Comparison of ENCODE assay signal across 8 cellular contexts in the genomic region with DNA sequence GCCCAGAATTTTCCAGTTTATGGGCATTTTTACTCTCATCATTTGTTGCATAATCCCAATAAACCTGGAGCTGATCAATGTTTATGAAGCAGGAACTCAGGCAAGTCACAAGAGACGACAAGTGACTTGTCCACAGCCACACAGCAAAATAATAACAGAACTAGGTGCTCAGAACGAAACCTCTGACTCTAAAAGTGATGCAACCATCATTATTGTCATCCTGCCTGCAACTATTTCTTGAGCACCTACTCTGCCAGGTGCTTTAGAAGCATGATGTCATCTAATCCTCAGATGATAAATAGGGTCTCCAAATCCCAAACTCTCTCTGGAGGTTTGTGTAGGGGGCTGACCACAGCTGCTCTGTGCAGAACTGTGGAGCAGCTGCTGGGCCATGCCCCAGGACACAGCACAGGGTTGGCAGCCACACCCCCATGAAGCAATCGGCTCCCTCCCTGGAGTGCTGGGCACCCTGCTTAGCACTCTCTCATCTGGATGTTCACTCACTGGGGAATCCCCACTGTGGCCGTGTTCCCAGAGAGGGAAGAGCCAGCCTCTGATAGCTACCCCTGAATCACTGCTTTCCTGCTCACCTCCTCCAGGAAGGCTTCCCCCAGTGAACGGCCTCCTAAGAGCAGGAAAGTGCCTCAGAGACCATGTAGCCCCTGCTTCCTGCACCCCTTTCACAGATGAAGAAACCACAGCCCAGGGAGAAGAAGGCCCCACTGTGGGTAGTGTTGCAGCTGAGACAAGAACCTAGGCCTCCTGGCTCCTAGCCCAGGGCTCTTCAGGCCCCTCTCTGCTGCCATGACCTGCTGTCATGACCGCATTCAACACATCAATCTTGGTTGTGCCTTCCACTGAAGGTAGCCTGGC. TPM values are rescaled to one million over a fixed set of nuclear protein-coding genes. Genes with fewer than 3 reads are reported as not detected.
DNase-seq lines count a peak whose midpoint lies in the region; ATAC-seq, FAIRE-seq and TF ChIP-seq lines count a peak whose summit lies in the region.

No MANE protein-coding gene starts in this region.

- H3K27ac ChIP-seq in prostate gland, result no peak overlapping the region

- peak overlapping the region; percentile 88 for H3K27ac Mint-ChIP-seq in activated CD8-positive, alpha-beta T cell treated with anti-CD3 and anti-CD28 coated beads for 36 hours
- peak overlapping the region in 1 of 6 donors; percentile 73 for H3K27ac Mint-ChIP-seq in naive B cell

- intact Hi-C loops in activated CD8-positive, alpha-beta T cell treated with anti-CD3 and anti-CD28 coated beads for 36 hours (cut with micrococcal nuclease), result no loop called here
- intact Hi-C loops in prostate gland (cut with DNase I), result no loop called here

- H3K4me1 Mint-ChIP-seq in activated CD8-positive, alpha-beta T cell treated with anti-CD3 and anti-CD28 coated beads for 36 hours (ENCODE audit: low read depth), result peaks cover 46% of the 10 kb centered on the region
- H3K4me1 Mint-ChIP-seq in naive B cell, result peaks cover 30 to 32% (median 31%) of the 10 kb centered on the region in 3 donors

- no peaks in the 10 kb centered on the region for H3K27me3 ChIP-seq in prostate gland (replicated peaks; ENCODE audit: insufficient read depth)

- DNase-seq in GM12892 (ENCODE audit: insufficient read length) (no peak), naive B cell (no peak), prostate gland (ENCODE audit: low spot score) (no peak), T-helper 9 cell (no peak), NCI-H1092 treated with DMSO at 0.1 percent for 48 hours (lab: John Stamatoyannopoulos, UW) (no peak)
- DNase-seq in activated CD8-positive, alpha-beta T cell treated with anti-CD3 and anti-CD28 coated beads for 36 hours, result peak; percentile 64

- H3K4me3 Mint-ChIP-seq in activated CD8-positive, alpha-beta T cell treated with anti-CD3 and anti-CD28 coated beads for 36 hours, result peak overlapping the region; percentile 69
- H3K4me3 Mint-ChIP-seq in naive B cell, result peak overlapping the region in 7 of 8 donors; percentile 36 to 93 (median 91)

- TF ChIP-seq POLR2A in GM12892 (IDR thresholded peaks at IDR 0.05; ENCODE audit: low read depth, low read length) (no peak), prostate gland (IDR thresholded peaks at IDR 0.05) (no peak)

- H3K36me3 Mint-ChIP-seq in activated CD8-positive, alpha-beta T cell treated with anti-CD3 and anti-CD28 coated beads for 36 hours (ENCODE audit: low read depth), result no peaks in the 10 kb centered on the region
- no peaks in the 10 kb centered on the region for H3K36me3 Mint-ChIP-seq in naive B cell

- POLR2A ChIA-PET in activated CD8-positive, alpha-beta T cell treated with anti-CD3 and anti-CD28 coated beads for 36 hours (lab: Charles Lee), result interaction anchor here (1.1 to 3.5 kb wide), 3 partner anchors 50 to 84 kb away, joined by 3 to 18 read pairs (median 4); partner anchors contain the start of gene TTC4

- H3K4me3 ChIP-seq in prostate gland, result no peak overlapping the region

- no peaks in the 10 kb centered on the region for H3K27me3 Mint-ChIP-seq in activated CD8-positive, alpha-beta T cell treated with anti-CD3 and anti-CD28 coated beads for 36 hours
- H3K27me3 Mint-ChIP-seq in naive B cell, result no peaks in the 10 kb centered on the region

- no peak for TF ChIP-seq CTCF in activated CD8-positive, alpha-beta T cell treated with anti-CD3 and anti-CD28 coated beads for 36 hours (IDR thresholded peaks at IDR 0.05)
- TF ChIP-seq CTCF in prostate gland (IDR thresholded peaks at IDR 0.05), result no peak

- peak; percentile 71 for ATAC-seq in HG02610 (IDR thresholded peaks at IDR 0.05; ENCODE audit: unreplicated experiment)
- ATAC-seq in activated CD8-positive, alpha-beta T cell treated with anti-CD3 and anti-CD28 coated beads for 36 hours, result peak; percentile 45
- ATAC-seq in naive B cell (ENCODE audit: low read depth in 2 of 2), result no peak
- no peak for ATAC-seq in GM18498 (IDR thresholded peaks at IDR 0.05; ENCODE audit: unreplicated experiment)

- peak; percentile 51 for FAIRE-seq in GM12892 (lab: Jason Lieb, UNC)

- no peaks in the 10 kb centered on the region for H3K9me3 ChIP-seq in prostate gland

- WGBS in prostate gland, result 68% methylated on average over 6 of the region's 6 CpGs

- CTCF ChIA-PET in activated CD8-positive, alpha-beta T cell treated with anti-CD3 and anti-CD28 coated beads for 36 hours (lab: Charles Lee), result interaction anchor here (1.1 to 4.1 kb wide), 4 partner anchors 7 to 299 kb away, joined by 4 to 44 read pairs (median 22); partner anchors contain the start of gene PARS2

- no peaks in the 10 kb centered on the region for H3K4me1 ChIP-seq in prostate gland (replicated peaks)

- H3K36me3 ChIP-seq in prostate gland, result no peaks in the 10 kb centered on the region

- H3K9me3 Mint-ChIP-seq in activated CD8-positive, alpha-beta T cell treated with anti-CD3 and anti-CD28 coated beads for 36 hours, result no peaks in the 10 kb centered on the region
- no peaks in the 10 kb centered on the region for H3K9me3 Mint-ChIP-seq in naive B cell

RNA-seq across cellular contexts. Expression of gene TTC22, which starts 2.1 kb away (rescaled TPM):
- 0.53 TPM for polyA plus RNA-seq in GM12892 (2012; ENCODE audit: missing spikeins)
- total RNA-seq in activated CD8-positive, alpha-beta T cell treated with anti-CD3 and anti-CD28 coated beads for 36 hours, result 1 to 10 TPM; 3.3 to 3.5 TPM
- polyA plus RNA-seq in naive B cell (ENCODE audit: low read depth in 6 of 6), result 1 to 10 TPM in 3 of 6 donors, under 1 TPM in 2, not detected in 1; 0.41 to 2.0 (median 1.1) TPM
- total RNA-seq in prostate gland, result 10 to 100 TPM; 18.0 to 30.4 TPM

RNA-seq across cellular contexts. Expression of gene PARS2, which starts 34.7 kb away (rescaled TPM):
- polyA plus RNA-seq in GM12892 (2012; ENCODE audit: missing spikeins), result 3.2 TPM
- 1 to 10 TPM; 6.0 to 6.7 TPM for total RNA-seq in activated CD8-positive, alpha-beta T cell treated with anti-CD3 and anti-CD28 coated beads for 36 hours
- 1 to 10 TPM in 5 of 6 donors, not detected in 1; 1.9 to 3.7 (median 3.3) TPM for polyA plus RNA-seq in naive B cell (ENCODE audit: low read depth in 6 of 6)
- 10 to 100 TPM; 12.0 to 12.2 TPM for total RNA-seq in prostate gland

Comparison
In these comparisons a context has a peak if more than half of its experiments do, and no peak if none do; other contexts are left out.
1. ATAC-seq: peak in HG02610 (single experiment) and activated CD8-positive, alpha-beta T cell treated with anti-CD3 and anti-CD28 coated beads for 36 hours (single experiment); none in naive B cell (0 of 2) and GM18498 (single experiment).
2. RNA of gene TTC22, which starts 2.1 kb away (total RNA-seq): 18.0 to 30.4 TPM in prostate gland; 3.3 to 3.5 TPM in activated CD8-positive, alpha-beta T cell treated with anti-CD3 and anti-CD28 coated beads for 36 hours; every median in the first group is over 4 times any median in the second.